ENCODE assay signal across 1 cellular context in the genomic region with DNA sequence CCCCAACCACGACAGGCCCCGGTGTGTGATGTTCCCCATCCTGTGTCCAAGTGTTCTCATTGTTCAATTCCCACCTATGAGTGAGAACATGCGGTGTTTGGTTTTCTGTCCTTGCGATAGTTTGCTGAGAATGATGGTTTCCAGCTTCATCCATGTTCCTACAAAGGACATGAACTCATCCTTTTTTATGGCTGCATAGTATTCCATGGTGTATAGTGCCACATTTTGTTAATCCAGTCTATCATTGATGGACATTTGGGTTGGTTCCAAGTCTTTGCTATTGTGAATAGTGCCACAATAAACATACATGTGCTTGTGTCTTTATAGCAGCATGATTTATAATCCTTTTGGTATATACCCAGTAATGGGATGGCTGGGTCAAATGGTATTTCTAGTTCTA.
TF ChIP-seq lines count a peak whose summit lies in the region.
"Not testable (repeated sequence)": the region's sequence is repeated elsewhere in the genome, so short reads cannot be mapped to it uniquely, and the experiment has no call there.

No MANE protein-coding gene starts in this region.

- H3K27ac ChIP-seq in HEK293 (ENCODE audit: extremely low read depth, low read depth, low read length): not testable (repeated sequence)

- not testable (repeated sequence) for H3K9me3 ChIP-seq in HEK293 (ENCODE audit: control insufficient read depth, insufficient read depth, low read depth, low read length)

- not testable (repeated sequence) for H3K4me3 ChIP-seq in HEK293 (ENCODE audit: low read depth, low read length)

- H3K36me3 ChIP-seq in HEK293 (ENCODE audit: control insufficient read depth in 2 of 2, insufficient read depth in 1 of 2, low read length in 2 of 2): not testable (repeated sequence)

- TF ChIP-seq CTCF in HEK293 (tag by site-specific recombination; IDR thresholded peaks at IDR 0.05): not testable (repeated sequence)

- H3K4me1 ChIP-seq in HEK293 (ENCODE audit: control insufficient read depth, insufficient read depth, low read length): not testable (repeated sequence)

- POLR2A ChIA-PET in HEK293 (lab: Yijun Ruan, JAX): not testable (repeated sequence)

- CTCF ChIA-PET in HEK293 (lab: Yijun Ruan, JAX): not testable (repeated sequence)

TF ChIP-seq in HEK293, 187 proteins besides CTCF, POLR2A, EP300 and RAD21:
- TF ChIP-seq, protein P1, sequence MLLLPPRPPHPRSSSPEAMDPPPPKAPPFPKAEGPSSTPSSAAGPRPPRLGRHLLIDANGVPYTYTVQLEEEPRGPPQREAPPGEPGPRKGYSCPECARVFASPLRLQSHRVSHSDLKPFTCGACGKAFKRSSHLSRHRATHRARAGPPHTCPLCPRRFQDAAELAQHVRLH (tag by site-specific recombination; IDR thresholded peaks at IDR 0.05): peak; percentile 70; the same call in 1 of the 2 replicates
- peak; percentile 97 for TF ChIP-seq ZNF146 (tag by site-specific recombination; IDR thresholded peaks at IDR 0.05)
